8 cellular contexts compared by ENCODE assay signal in the genomic region with DNA sequence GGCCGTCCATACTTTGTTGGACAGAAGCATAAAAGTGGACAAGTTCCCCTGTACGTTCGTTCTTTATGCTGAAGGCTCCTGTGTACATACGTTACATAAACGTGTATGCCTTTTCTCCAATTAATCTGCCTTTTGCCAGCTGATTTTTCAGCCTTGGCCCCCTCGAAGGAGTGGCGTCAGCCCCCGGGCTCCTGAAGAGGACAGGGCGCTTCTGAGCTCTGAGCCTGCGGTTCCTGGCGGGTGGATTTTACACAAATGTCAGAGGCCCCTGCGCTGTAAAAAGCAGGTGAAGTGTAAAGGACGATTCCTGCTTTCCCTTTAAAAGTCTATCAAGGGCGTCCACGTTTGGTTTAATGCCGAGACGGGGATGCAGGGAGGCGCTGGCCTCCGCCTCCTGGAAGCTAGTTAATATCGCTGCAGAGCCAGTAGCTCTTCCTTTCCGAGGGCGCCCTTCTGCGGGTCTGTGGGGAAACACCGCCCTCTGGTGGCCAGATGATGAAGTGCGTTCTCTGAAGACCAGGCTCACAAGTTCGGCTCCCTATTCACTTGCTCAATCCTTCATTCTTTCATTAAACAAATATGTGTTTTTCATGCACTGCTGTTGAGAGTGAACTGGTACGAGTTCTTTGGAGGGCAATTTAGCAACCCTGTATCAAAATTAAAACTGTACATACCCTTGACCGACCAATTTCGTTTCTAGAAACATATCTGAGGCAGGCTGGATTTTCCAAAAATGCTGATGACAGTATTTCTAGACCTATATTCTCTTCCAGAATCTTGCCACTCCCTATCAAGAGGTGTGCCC.
DNase-seq lines count a peak whose midpoint lies in the region; ATAC-seq and TF ChIP-seq lines count a peak whose summit lies in the region.

No MANE protein-coding gene starts in this region.

- H3F3A ChIP-seq in MM.1S (ENCODE audit: insufficient read depth, low read length), result no peaks in the 10 kb centered on the region

- no peaks in the 10 kb centered on the region for H4K20me1 ChIP-seq in MM.1S (ENCODE audit: insufficient read depth, low read length)

- peak overlapping the region; percentile 77 for H2AFZ ChIP-seq in ACC112 (ENCODE audit: low read length, unreplicated experiment)
- peak overlapping the region; percentile 49 for H2AFZ ChIP-seq in MM.1S (ENCODE audit: low read length)

- TF ChIP-seq CTCF in MM.1S (IDR thresholded peaks at IDR 0.05; ENCODE audit: low read length) (peak; percentile 70), glutamatergic neuron (IDR thresholded peaks at IDR 0.05; ENCODE audit: partially characterized antibody, unreplicated experiment) (peak; percentile 99), type B pancreatic cell (conservative IDR thresholded peaks at IDR 0.05) (peak; percentile 99)

- H3K4me3 ChIP-seq in ACC112 (ENCODE audit: low read depth, low read length), result peak overlapping the region; percentile 30; the same call in 1 of the 2 replicates
- no peak overlapping the region for H3K4me3 ChIP-seq in MM.1S (ENCODE audit: low read length)
- H3K4me3 ChIP-seq in SK-N-MC, result 0 out of 2 replicates have a peak overlapping the region, but pooled peaks have one; percentile 23

- H3K9ac ChIP-seq in MM.1S (ENCODE audit: low read length), result no peak overlapping the region
- H3K9ac ChIP-seq in SK-N-MC (ENCODE audit: insufficient read length), result no peak overlapping the region

- no peaks in the 10 kb centered on the region for H3K9me2 ChIP-seq in MM.1S (replicated peaks; ENCODE audit: insufficient read depth, low read length)

- H3K27ac ChIP-seq in ACC112 (ENCODE audit: low read depth, low read length) (no peak overlapping the region), MM.1S (ENCODE audit: low read length) (no peak overlapping the region), SK-N-MC (no peak overlapping the region)

- H3K4me1 ChIP-seq in ACC112 (ENCODE audit: control insufficient read depth, insufficient read depth, low read length, unreplicated experiment) (no peaks in the 10 kb centered on the region), MM.1S (ENCODE audit: low read length) (no peaks in the 10 kb centered on the region)

- H3K27me3 ChIP-seq in ACC112 (ENCODE audit: insufficient read depth, low read length) (no peaks in the 10 kb centered on the region), MM.1S (replicated peaks; ENCODE audit: insufficient read depth, low read length) (no peaks in the 10 kb centered on the region)

- ATAC-seq in GM18867 (IDR thresholded peaks at IDR 0.05; ENCODE audit: unreplicated experiment), result peak; percentile 75

- CTCF ChIA-PET in activated naive CD4-positive, alpha-beta T cell treated with anti-CD3 and anti-CD28 coated beads, Interleukin-2, amount 10 ng/mL, durations not matched to agents 7 days and 5 days (lab: Charles Lee), result interaction anchor here (0.6 to 5.3 kb wide), 29 partner anchors 9 to 514 kb away, joined by 3 to 100 read pairs (median 4); no protein-coding TSS in a partner anchor

- H3K9me3 Mint-ChIP-seq in activated naive CD4-positive, alpha-beta T cell treated with anti-CD3 and anti-CD28 coated beads, Interleukin-2, amount 10 ng/mL, durations not matched to agents 7 days and 5 days, result no peaks in the 10 kb centered on the region
- H3K9me3 Mint-ChIP-seq in glutamatergic neuron (ENCODE audit: unreplicated experiment) (peaks cover 6% of the 10 kb centered on the region), type B pancreatic cell (no peaks in the 10 kb centered on the region)

- no peak overlapping the region for H3K4me3 Mint-ChIP-seq in activated naive CD4-positive, alpha-beta T cell treated with anti-CD3 and anti-CD28 coated beads, Interleukin-2, amount 10 ng/mL, durations not matched to agents 7 days and 5 days
- H3K4me3 Mint-ChIP-seq in glutamatergic neuron (ENCODE audit: unreplicated experiment), result peak overlapping the region; percentile 6
- H3K4me3 Mint-ChIP-seq in type B pancreatic cell, result peak overlapping the region; percentile 42

- no peaks in the 10 kb centered on the region for H3K36me3 ChIP-seq in ACC112 (ENCODE audit: insufficient read depth, low read length)
- H3K36me3 ChIP-seq in MM.1S (replicated peaks; ENCODE audit: insufficient read depth, low read length), result no peaks in the 10 kb centered on the region
- H3K36me3 ChIP-seq in SK-N-MC (ENCODE audit: insufficient read depth, low read length), result no peaks in the 10 kb centered on the region

- H3K27ac Mint-ChIP-seq in activated naive CD4-positive, alpha-beta T cell treated with anti-CD3 and anti-CD28 coated beads, Interleukin-2, amount 10 ng/mL, durations not matched to agents 7 days and 5 days, result no peak overlapping the region
- H3K27ac Mint-ChIP-seq in glutamatergic neuron (ENCODE audit: unreplicated experiment), result no peak overlapping the region
- H3K27ac Mint-ChIP-seq in type B pancreatic cell, result no peak overlapping the region

- no peaks in the 10 kb centered on the region for H3K36me3 Mint-ChIP-seq in activated naive CD4-positive, alpha-beta T cell treated with anti-CD3 and anti-CD28 coated beads, Interleukin-2, amount 10 ng/mL, durations not matched to agents 7 days and 5 days
- H3K36me3 Mint-ChIP-seq in glutamatergic neuron (ENCODE audit: unreplicated experiment) (no peaks in the 10 kb centered on the region), type B pancreatic cell (no peaks in the 10 kb centered on the region)

- peak overlapping the region; percentile 43; the same call in 1 of the 2 replicates for H3K4me2 ChIP-seq in MM.1S (ENCODE audit: low read depth, low read length)

- peaks cover 11% of the 10 kb centered on the region for H3K27me3 Mint-ChIP-seq in activated naive CD4-positive, alpha-beta T cell treated with anti-CD3 and anti-CD28 coated beads, Interleukin-2, amount 10 ng/mL, durations not matched to agents 7 days and 5 days
- H3K27me3 Mint-ChIP-seq in glutamatergic neuron (ENCODE audit: unreplicated experiment) (peaks cover 4% of the 10 kb centered on the region), type B pancreatic cell (peaks cover 7% of the 10 kb centered on the region)

- DNase-seq in MM.1S, result peak; percentile 54
- DNase-seq in SK-N-MC (ENCODE audit: low read depth, low spot score), result peak; percentile 34
- peak; percentile 83 for DNase-seq in activated naive CD4-positive, alpha-beta T cell treated with anti-CD3 and anti-CD28 coated beads, Interleukin-2, amount 10 ng/mL, durations not matched to agents 7 days and 5 days
- DNase-seq in glutamatergic neuron, result peak; percentile 90
- peak; percentile 76 for DNase-seq in pons (ENCODE audit: low spot score)
- peak; percentile 89 for DNase-seq in type B pancreatic cell (ENCODE audit: extremely low spot score, unreplicated experiment)

- H3K9me3 ChIP-seq in MM.1S (replicated peaks; ENCODE audit: insufficient read depth, low read length) (no peaks in the 10 kb centered on the region), SK-N-MC (ENCODE audit: low read depth, low read length) (no peaks in the 10 kb centered on the region)

- H3K79me2 ChIP-seq in ACC112 (ENCODE audit: control insufficient read depth, insufficient read depth, low read length, unreplicated experiment), result no peaks in the 10 kb centered on the region
- no peaks in the 10 kb centered on the region for H3K79me2 ChIP-seq in MM.1S (ENCODE audit: low read length)

- no peaks in the 10 kb centered on the region for H3K4me1 Mint-ChIP-seq in activated naive CD4-positive, alpha-beta T cell treated with anti-CD3 and anti-CD28 coated beads, Interleukin-2, amount 10 ng/mL, durations not matched to agents 7 days and 5 days
- no peaks in the 10 kb centered on the region for H3K4me1 Mint-ChIP-seq in glutamatergic neuron (ENCODE audit: low read depth, unreplicated experiment)
- peaks cover 11% of the 10 kb centered on the region for H3K4me1 Mint-ChIP-seq in type B pancreatic cell (ENCODE audit: unreplicated experiment)

Comparison
In these comparisons a context has a peak if more than half of its experiments do, and no peak if none do; other contexts are left out.
1. DNase-seq: peak in every context shown above with its lines; median percentile 90 in glutamatergic neuron; 89 in type B pancreatic cell; 83 in activated naive CD4-positive, alpha-beta T cell treated with anti-CD3 and anti-CD28 coated beads, Interleukin-2, amount 10 ng/mL, durations not matched to agents 7 days and 5 days; 76 in pons; 54 in MM.1S; 34 in SK-N-MC.